ENCODE assay signal across 8 cellular contexts in the genomic region with DNA sequence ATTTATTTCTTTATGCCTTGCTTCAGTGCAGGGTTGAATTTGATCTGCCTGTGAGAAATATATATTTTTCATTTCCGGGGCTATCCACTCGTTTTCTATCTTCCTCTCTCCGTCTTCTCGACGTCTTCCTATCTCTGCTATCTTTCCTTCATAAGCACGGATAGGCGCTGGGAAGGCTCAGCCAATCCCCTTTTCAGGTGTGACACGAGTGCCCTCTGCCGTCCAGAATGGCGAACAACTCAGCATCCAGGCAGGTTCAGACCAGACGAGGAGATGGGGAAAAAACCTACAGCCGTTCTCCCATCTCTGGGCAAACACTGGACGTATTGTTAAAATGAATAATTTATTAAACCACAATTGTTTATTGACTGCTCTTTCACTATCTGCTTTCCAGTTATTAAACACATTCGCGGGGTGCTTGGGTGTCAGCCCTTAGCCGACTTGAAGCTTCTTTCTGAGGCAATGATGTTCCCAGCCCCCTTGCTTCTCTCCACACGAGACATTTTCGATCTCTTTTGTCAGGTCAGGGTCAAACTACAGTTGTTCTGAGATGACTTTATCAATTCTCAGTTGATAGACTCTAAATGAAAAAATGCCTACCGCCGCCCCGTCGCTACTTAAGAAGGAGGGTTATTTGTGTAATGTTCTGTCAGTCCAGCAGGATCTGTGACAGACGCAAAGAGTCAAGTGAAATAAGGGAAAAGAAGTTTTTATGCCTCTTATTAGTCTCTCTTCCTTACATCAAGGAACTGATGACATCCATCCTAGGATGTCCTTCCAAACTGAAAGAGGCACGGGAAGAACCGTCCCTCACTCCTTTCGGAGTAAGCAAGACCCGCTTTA.
DNase-seq lines count a peak whose midpoint lies in the region; ATAC-seq and TF ChIP-seq lines count a peak whose summit lies in the region.

No MANE protein-coding gene starts in this region.

- ATAC-seq in CD8-positive, alpha-beta T cell: peak; percentile 52

- CTCF ChIA-PET in CD8-positive, alpha-beta T cell (lab: Charles Lee): no interaction called here

- H3K27ac ChIP-seq in CD8-positive, alpha-beta T cell (ENCODE audit: low read depth, low read length): no peak overlapping the region
- H3K27ac ChIP-seq in SJCRH30 (no peak overlapping the region), caudate nucleus (ENCODE audit: low read depth, low read length) (no peak overlapping the region)

- no peak overlapping the region for H3K4me3 ChIP-seq in CD8-positive, alpha-beta T cell (ENCODE audit: low read depth, low read length)
- H3K4me3 ChIP-seq in LNCaP clone FGC (ENCODE audit: low read depth, low read length) (no peak overlapping the region), SJCRH30 (peak overlapping the region; percentile 38)

- POLR2A ChIA-PET in CD8-positive, alpha-beta T cell (lab: Charles Lee): no interaction called here

- H3K27me3 ChIP-seq in CD8-positive, alpha-beta T cell (ENCODE audit: insufficient read depth, low read length): no peaks in the 10 kb centered on the region
- H3K27me3 ChIP-seq in SJCRH30: no peaks in the 10 kb centered on the region

- H3K4me1 Mint-ChIP-seq in CD8-positive, alpha-beta T cell (ENCODE audit: low read depth): peaks cover 5% of the 10 kb centered on the region

- H3K36me3 Mint-ChIP-seq in CD8-positive, alpha-beta T cell: no peaks in the 10 kb centered on the region

- H3K27me3 Mint-ChIP-seq in CD8-positive, alpha-beta T cell (ENCODE audit: low read depth): peaks cover 13% of the 10 kb centered on the region

- no peaks in the 10 kb centered on the region for H3K4me1 ChIP-seq in CD8-positive, alpha-beta T cell (ENCODE audit: insufficient read depth, low read length)
- H3K4me1 ChIP-seq in SJCRH30: no peaks in the 10 kb centered on the region

- H3K27ac Mint-ChIP-seq in CD8-positive, alpha-beta T cell: no peak overlapping the region

- intact Hi-C loops in CD8-positive, alpha-beta T cell (cut with DNase I, micrococcal nuclease): no loop called here

- no peaks in the 10 kb centered on the region for H3K9me3 Mint-ChIP-seq in CD8-positive, alpha-beta T cell

- no peak overlapping the region for H3K4me3 Mint-ChIP-seq in CD8-positive, alpha-beta T cell

- peak in 3 of 7 experiments; percentile 12 to 44 (median 32) for DNase-seq in CD8-positive, alpha-beta T cell
- DNase-seq in GM19240 (ENCODE audit: insufficient read length, low spot score) (peak; percentile 23), LNCaP clone FGC (ENCODE audit: low read depth) (peak; percentile 62), SJCRH30 (peak; percentile 65 to 87), caudate nucleus (lab: John Stamatoyannopoulos, UW) (peak in 58 of 61 donors; percentile 3 to 94 (median 66)), kidney tubule cell (ENCODE audit: low spot score) (peak; percentile 80), mesenteric fat pad (ENCODE audit: low spot score) (no peak)
- peak; percentile 53 for DNase-seq in stimulated activated CD4-positive, alpha-beta T cell treated with anti-CD3 and anti-CD28 coated beads, Interleukin-4, amount 100 ng/mL, for 24 hours

- no peaks in the 10 kb centered on the region for H3K36me3 ChIP-seq in CD8-positive, alpha-beta T cell (ENCODE audit: insufficient read depth, low read length)
- no peaks in the 10 kb centered on the region for H3K36me3 ChIP-seq in SJCRH30

- H3K9me3 ChIP-seq in CD8-positive, alpha-beta T cell (ENCODE audit: low read length): no peaks in the 10 kb centered on the region
- no peaks in the 10 kb centered on the region for H3K9me3 ChIP-seq in SJCRH30 (replicated peaks)

- peak; percentile 58 for TF ChIP-seq CTCF in CD8-positive, alpha-beta T cell (IDR thresholded peaks at IDR 0.05)
- peak; percentile 96 for TF ChIP-seq CTCF in LNCaP clone FGC (IDR thresholded peaks at IDR 0.05; ENCODE audit: control insufficient read depth, extremely low read depth, insufficient read depth)
